Comparison of ENCODE assay signal across 13 cellular contexts in the genomic region with DNA sequence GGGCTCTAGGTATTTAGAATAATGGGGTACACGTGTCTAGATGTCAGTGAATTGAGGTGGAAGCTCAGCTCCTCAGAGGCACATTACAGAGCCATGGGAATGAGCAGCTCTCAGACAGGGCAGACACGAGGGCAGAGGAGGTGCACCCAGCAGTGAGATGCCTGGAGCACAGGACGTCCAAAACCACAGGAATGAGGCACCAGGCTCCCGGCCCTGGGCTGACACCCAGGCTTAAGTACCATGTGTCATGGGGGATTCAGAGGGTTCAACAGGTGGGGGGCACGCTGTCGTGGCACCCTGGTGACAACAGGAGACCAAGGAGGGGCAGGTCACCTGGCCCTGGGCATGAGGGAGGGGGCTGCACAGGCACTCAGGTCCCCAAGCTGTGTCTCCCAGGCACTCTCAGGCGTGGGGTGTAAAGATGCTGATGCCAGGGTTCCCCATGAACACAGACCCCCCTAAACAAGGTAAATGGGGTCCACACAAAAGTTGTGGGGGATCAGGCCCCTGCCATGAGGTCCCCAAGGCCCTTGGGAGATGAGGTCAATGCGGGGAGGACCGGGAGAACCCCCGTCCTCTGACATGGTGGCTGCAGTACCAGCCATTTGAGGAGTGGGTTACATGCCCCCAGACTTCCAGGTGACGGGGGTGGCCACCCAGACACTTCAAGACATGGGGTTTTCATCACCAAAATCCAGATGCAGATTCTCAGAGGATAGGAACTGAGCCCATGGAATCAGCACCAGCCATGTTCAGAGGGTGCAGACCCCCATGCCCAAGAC. TPM values are rescaled to one million over a fixed set of nuclear protein-coding genes. Genes with fewer than 3 reads are reported as not detected.
A peak's percentile ranks its signal among the peaks of the same experiment; 100 is the strongest.
DNase-seq lines count a peak whose midpoint lies in the region; ATAC-seq, FAIRE-seq and TF ChIP-seq lines count a peak whose summit lies in the region.
"Had no signal": no experiment of that assay in that cellular context is flagged by ENCODE, and none has a peak within 500 bp of the region (broad histone marks: within the 10 kb centered on the region; RNA-seq: fewer than 3 reads in every experiment).

No MANE protein-coding gene starts in this region.

- DNase-seq in activated CD8-positive, alpha-beta memory T cell treated with anti-CD3 and anti-CD28 coated beads, Interleukin-2, amount 10 ng/mL, durations not matched to agents 7 days and 5 days, result peak; percentile 38
- no peak for DNase-seq in activated CD8-positive, alpha-beta memory T cell treated with anti-CD3 and anti-CD28 coated beads, Interleukin-2, amount 50 U/mL, for 48 hours
- DNase-seq in amniotic stem cell (lab: John Stamatoyannopoulos, UW) (peak; percentile 34), kidney (peak; percentile 69), aorta (peak; percentile 77 to 79), GF-D8 (lab: John Stamatoyannopoulos, UW) (no peak), CD14-positive monocyte (ENCODE audit: low spot score) (no peak)
- DNase-seq: activated CD4-positive, alpha-beta T cell treated with anti-CD3 and anti-CD28 coated beads for 1 hour; naive B cell had no signal

- H3K36me3 ChIP-seq in kidney (ENCODE audit: control insufficient read depth in 1 of 2, insufficient read depth in 2 of 2, low read length in 2 of 2) (no peaks in the 10 kb centered on the region), aorta (ENCODE audit: control insufficient read depth in 1 of 2, insufficient read depth in 2 of 2, low read length in 1 of 2) (no peaks in the 10 kb centered on the region)
- H3K36me3 ChIP-seq: adrenal gland had no signal

- H3K27ac Mint-ChIP-seq in activated CD8-positive, alpha-beta memory T cell treated with anti-CD3 and anti-CD28 coated beads, Interleukin-2, amount 10 ng/mL, durations not matched to agents 7 days and 5 days, result no peak overlapping the region
- no peak overlapping the region for H3K27ac Mint-ChIP-seq in CD14-positive monocyte

- TF ChIP-seq CTCF in kidney (IDR thresholded peaks at IDR 0.05; ENCODE audit: borderline replicate concordance, extremely low read depth, insufficient read depth), result no peak
- no peak for TF ChIP-seq CTCF in CD14-positive monocyte (IDR thresholded peaks at IDR 0.05)

- peaks cover 9% of the 10 kb centered on the region for H3K27me3 Mint-ChIP-seq in activated CD8-positive, alpha-beta memory T cell treated with anti-CD3 and anti-CD28 coated beads, Interleukin-2, amount 10 ng/mL, durations not matched to agents 7 days and 5 days
- H3K27me3 Mint-ChIP-seq in CD14-positive monocyte (ENCODE audit: low read depth in 3 of 3), result peaks cover 45 to 75% (median 52%) of the 10 kb centered on the region in 3 donors

- peaks cover 0 to 7% of the 10 kb centered on the region in 2 donors for H3K4me1 ChIP-seq in kidney (ENCODE audit: control insufficient read depth in 1 of 2, insufficient read depth in 1 of 2, low read depth in 1 of 2, low read length in 2 of 2)
- no peaks in the 10 kb centered on the region for H3K4me1 ChIP-seq in aorta (ENCODE audit: control insufficient read depth in 1 of 2, insufficient read depth in 2 of 2, low read length in 2 of 2)

- no peaks in the 10 kb centered on the region for H3K9me3 Mint-ChIP-seq in activated CD8-positive, alpha-beta memory T cell treated with anti-CD3 and anti-CD28 coated beads, Interleukin-2, amount 10 ng/mL, durations not matched to agents 7 days and 5 days (ENCODE audit: low read depth)
- peaks cover 0 to 2% (median 0%) of the 10 kb centered on the region in 7 donors for H3K9me3 Mint-ChIP-seq in CD14-positive monocyte
- H3K9me3 Mint-ChIP-seq: naive B cell had no signal

- CTCF ChIA-PET in activated CD8-positive, alpha-beta memory T cell treated with anti-CD3 and anti-CD28 coated beads, Interleukin-2, amount 10 ng/mL, durations not matched to agents 7 days and 5 days (lab: Charles Lee), result interaction anchor here (0.8 to 7.8 kb wide), 6 partner anchors 122 to 176 kb away, joined by 3 to 533 read pairs (median 16); partner anchors contain the start of gene KRTAP5-6

- H3K36me3 Mint-ChIP-seq in activated CD8-positive, alpha-beta memory T cell treated with anti-CD3 and anti-CD28 coated beads, Interleukin-2, amount 10 ng/mL, durations not matched to agents 7 days and 5 days, result no peaks in the 10 kb centered on the region
- no peaks in the 10 kb centered on the region for H3K36me3 Mint-ChIP-seq in CD14-positive monocyte
- H3K36me3 Mint-ChIP-seq: naive B cell had no signal

- H3K27ac ChIP-seq in kidney (ENCODE audit: low read depth in 2 of 2, low read length in 2 of 2) (no peak overlapping the region), aorta (ENCODE audit: low read depth in 1 of 2, low read length in 2 of 2) (peak overlapping the region in 1 of 2 donors; percentile 91)
- H3K27ac ChIP-seq: adrenal gland had no signal

- 49 to 51% methylated on average over 11 of the region's 11 CpGs for whole genome bisulfite sequencing in aorta, 2 donors

- H3K9me3 ChIP-seq in kidney (ENCODE audit: control insufficient read depth in 1 of 2, low read length in 2 of 2) (no peaks in the 10 kb centered on the region), aorta (ENCODE audit: control insufficient read depth, low read length) (no peaks in the 10 kb centered on the region)
- H3K9me3 ChIP-seq: adrenal gland had no signal

- H3K27me3 ChIP-seq in aorta (ENCODE audit: control insufficient read depth in 1 of 2, insufficient read depth in 2 of 2, low read length in 1 of 2), result no peaks in the 10 kb centered on the region

- H3K4me3 Mint-ChIP-seq in activated CD8-positive, alpha-beta memory T cell treated with anti-CD3 and anti-CD28 coated beads, Interleukin-2, amount 10 ng/mL, durations not matched to agents 7 days and 5 days, result no peak overlapping the region
- peak overlapping the region in 1 of 2 donors; percentile 11 for H3K4me3 Mint-ChIP-seq in CD14-positive monocyte
- H3K4me3 Mint-ChIP-seq: naive B cell had no signal

- ATAC-seq in activated CD8-positive, alpha-beta memory T cell treated with anti-CD3 and anti-CD28 coated beads, Interleukin-2, amount 10 ng/mL, durations not matched to agents 7 days and 5 days, result no peak
- ATAC-seq in aorta (ENCODE audit: low FRiP score), result no peak
- no peak for ATAC-seq in GM19463 (IDR thresholded peaks at IDR 0.05; ENCODE audit: unreplicated experiment)

- intact Hi-C loops in kidney (cut with DNase I), result no loop called here
- intact Hi-C loops in aorta (cut with DNase I), result loop anchor here (5.0 kb wide), 2 partner anchors 82 to 272 kb away; no protein-coding TSS in a partner anchor
- intact Hi-C loops in CD14-positive monocyte (cut with micrococcal nuclease), result loop anchor here in 1 of 2 donors (5.0 kb wide), 1 partner anchor 37 kb away; no protein-coding TSS in a partner anchor

- no peak overlapping the region for H3K9ac ChIP-seq in kidney (ENCODE audit: low read length in 2 of 2)

- no peak for FAIRE-seq in kidney (lab: Jason Lieb, UNC)

- H3K4me3 ChIP-seq in kidney (ENCODE audit: low read length in 2 of 2) (no peak overlapping the region), aorta (ENCODE audit: low read length in 2 of 2) (no peak overlapping the region)
- H3K4me3 ChIP-seq: adrenal gland had no signal

- peaks cover 2% of the 10 kb centered on the region for H3K4me1 Mint-ChIP-seq in activated CD8-positive, alpha-beta memory T cell treated with anti-CD3 and anti-CD28 coated beads, Interleukin-2, amount 10 ng/mL, durations not matched to agents 7 days and 5 days
- peaks cover 8% of the 10 kb centered on the region for H3K4me1 Mint-ChIP-seq in CD14-positive monocyte

RNA-seq across cellular contexts. Expression of gene SYT8, which starts 5.6 kb away (rescaled TPM):
- not detected for total RNA-seq in activated CD8-positive, alpha-beta memory T cell treated with anti-CD3 and anti-CD28 coated beads, Interleukin-2, amount 10 ng/mL, durations not matched to agents 7 days and 5 days
- 1.7 TPM for total RNA-seq in kidney
- polyA plus RNA-seq in kidney (ENCODE audit: insufficient read depth, low read depth, low replicate concordance), result 1.2 TPM
- total RNA-seq in aorta, result under 1 TPM; 0.19 to 0.75 TPM
- polyA plus RNA-seq in aorta, result 10 to 100 TPM in 1 of 2 donors, 1 to 10 TPM in 1; 6.4 to 14.3 TPM
- not detected for polyA plus RNA-seq in CD14-positive monocyte
- total RNA-seq: temporal lobe had no signal
- polyA plus RNA-seq: AG04450 had no signal

RNA-seq across cellular contexts. Expression of gene TNNI2, which starts 9.6 kb away (rescaled TPM):
- 1 to 10 TPM in 1 of 2 experiments, not detected in 1; 1.0 TPM for total RNA-seq in activated CD8-positive, alpha-beta memory T cell treated with anti-CD3 and anti-CD28 coated beads, Interleukin-2, amount 10 ng/mL, durations not matched to agents 7 days and 5 days
- total RNA-seq in kidney (1.3 TPM), aorta (1 to 10 TPM in 1 of 2 donors, under 1 TPM in 1; 0.81 to 2.2 TPM)
- polyA plus RNA-seq in kidney (ENCODE audit: insufficient read depth, low read depth, low replicate concordance) (not detected), aorta (under 1 TPM; 0.75 to 0.82 TPM), CD14-positive monocyte (10 to 100 TPM; 11.4 to 11.7 TPM)
- total RNA-seq: temporal lobe had no signal
- polyA plus RNA-seq: AG04450 had no signal

RNA-seq across cellular contexts. Expression of gene LSP1, which starts 23.7 kb away (rescaled TPM):
- total RNA-seq in activated CD8-positive, alpha-beta memory T cell treated with anti-CD3 and anti-CD28 coated beads, Interleukin-2, amount 10 ng/mL, durations not matched to agents 7 days and 5 days, result 100 to 1,000 TPM; 574 to 702 TPM
- 26.1 TPM for total RNA-seq in kidney
- polyA plus RNA-seq in kidney (ENCODE audit: insufficient read depth, low read depth, low replicate concordance), result 8.4 TPM
- 100 to 1,000 TPM in 1 of 2 donors, 10 to 100 TPM in 1; 45.2 to 128 TPM for total RNA-seq in aorta
- polyA plus RNA-seq in aorta, result 10 to 100 TPM; 12.0 to 40.4 TPM
- 100 to 1,000 TPM; 542 to 646 TPM for polyA plus RNA-seq in CD14-positive monocyte
- polyA plus RNA-seq: AG04450 had no signal

Comparison
In these comparisons a context has a peak if more than half of its experiments do, and no peak if none do; other contexts are left out.
1. DNase-seq: peak in activated CD8-positive, alpha-beta memory T cell treated with anti-CD3 and anti-CD28 coated beads, Interleukin-2, amount 10 ng/mL, durations not matched to agents 7 days and 5 days (single experiment), amniotic stem cell (single experiment), kidney (single experiment) and aorta (2 of 2); none in activated CD8-positive, alpha-beta memory T cell treated with anti-CD3 and anti-CD28 coated beads, Interleukin-2, amount 50 U/mL, for 48 hours (single experiment), GF-D8 (single experiment) and CD14-positive monocyte (single experiment).
2. RNA of gene LSP1, which starts 23.7 kb away (total RNA-seq): 574 to 702 TPM in activated CD8-positive, alpha-beta memory T cell treated with anti-CD3 and anti-CD28 coated beads, Interleukin-2, amount 10 ng/mL, durations not matched to agents 7 days and 5 days; 45.2 to 128 TPM in aorta and 26.1 TPM in kidney (single experiment); every median in the first group is over 4 times any median in the second.